In genomic region chr6:32977953-32978324, GRCh38 we compare ENCODE assay signal across 18 cellular contexts. TPM values are rescaled to one million over a fixed set of nuclear protein-coding genes. Genes with fewer than 3 reads are reported as not detected.
DNase-seq lines count a peak whose midpoint lies in the region; ATAC-seq, FAIRE-seq and TF ChIP-seq lines count a peak whose summit lies in the region.
"Had no signal": no experiment of that assay in that cellular context is flagged by ENCODE, and none has a peak within 500 bp of the region (broad histone marks: within the 10 kb centered on the region; RNA-seq: fewer than 3 reads in every experiment).

No MANE protein-coding gene starts in this region.

- H4K20me1 ChIP-seq in K562 (replicated peaks; ENCODE audit: control insufficient read depth, insufficient read depth, low read length) = peaks cover 76% of the 10 kb centered on the region

- POLR2A ChIA-PET in K562 (lab: Yijun Ruan, JAX) = interaction anchor here (0.6 to 13.4 kb wide), 5 partner anchors 7 to 853 kb away, joined by 3 to 384 read pairs (median 4); partner anchors contain the start of gene HLA-DMA

- no peak for TF ChIP-seq RAD21 in K562 (CRISPR knock-in tag; conservative IDR thresholded peaks at IDR 0.05 in 1 of 2, IDR thresholded peaks at IDR 0.05 in 1 of 2)

- no peaks in the 10 kb centered on the region for H3K27me3 ChIP-seq in CD4-positive, CD25-positive, alpha-beta regulatory T cell (ENCODE audit: control insufficient read depth, insufficient read depth, low read length)
- H3K27me3 ChIP-seq in K562 (ENCODE audit: control insufficient read depth in 2 of 2, insufficient read depth in 2 of 2, low read length in 2 of 2) (no peaks in the 10 kb centered on the region), stomach (no peaks in the 10 kb centered on the region)
- H3K27me3 ChIP-seq: heart right ventricle, suprapubic skin had no signal

- no TSS peak for BruUV-seq in K562 (replicated peaks; lab: Mats Ljungman, UMichigan)

- intact Hi-C loops in K562 (cut with micrococcal nuclease) (no loop called here), natural killer cell (cut with micrococcal nuclease) (no loop called here), stomach (cut with DNase I; ENCODE audit: low total_unique reads) (no loop called here)

- no peak overlapping the region for H2AFZ ChIP-seq in K562 (ENCODE audit: low read depth, low read length)

- peaks cover 22% of the 10 kb centered on the region for H3K9me1 ChIP-seq in K562 (ENCODE audit: control insufficient read depth, insufficient read depth, low read length)

- WGBS in K562 (ENCODE audit: insufficient coverage, low coverage, missing lambda C conversion rate) = 98% methylated on average over 6 of the region's 7 CpGs
- WGBS in stomach, 5 donors = 27 to 57% (median 39%) methylated on average over 7 of the region's 7 CpGs

- no peaks in the 10 kb centered on the region for H3K27me3 Mint-ChIP-seq in CD4-positive, CD25-positive, alpha-beta regulatory T cell
- no peaks in the 10 kb centered on the region for H3K27me3 Mint-ChIP-seq in natural killer cell (ENCODE audit: low read depth in 2 of 2)

- DNase-seq in CD4-positive, CD25-positive, alpha-beta regulatory T cell = no peak
- no peak for DNase-seq in K562 (ENCODE audit: extremely low read depth in 1 of 4, low spot score in 3 of 4)
- no peak for DNase-seq in natural killer cell
- DNase-seq in stomach = no peak
- no peak for DNase-seq in NCI-H187 (lab: John Stamatoyannopoulos, UW)
- DNase-seq in retina = no peak
- DNase-seq: activated CD4-positive, alpha-beta T cell treated with anti-CD3 and anti-CD28 coated beads for 4 hours; activated gamma-delta T cell treated with Interleukin-2 at 50 U/mL for 16 hours; heart right ventricle; left cardiac atrium; MV-4-11; NCI-H2171 treated with DMSO at 0.1 percent for 48 hours had no signal

- H3K4me2 ChIP-seq in K562 (ENCODE audit: insufficient read depth, low read length) = no peak overlapping the region
- H3K4me2 ChIP-seq: smooth muscle cell had no signal

- CTCF ChIA-PET in K562 (lab: Yijun Ruan, JAX; ENCODE audit: low intra/inter-chr PET ratio) = no interaction called here

- no peak for ATAC-seq in CD4-positive, CD25-positive, alpha-beta regulatory T cell (ENCODE audit: low read depth in 2 of 2)
- ATAC-seq in K562 (no peak), natural killer cell (no peak), HG02840 (IDR thresholded peaks at IDR 0.05; ENCODE audit: low FRiP score, unreplicated experiment) (no peak)
- ATAC-seq: heart right ventricle, left cardiac atrium had no signal

- peaks cover 73% of the 10 kb centered on the region for H3K36me3 Mint-ChIP-seq in CD4-positive, CD25-positive, alpha-beta regulatory T cell
- peaks cover 61% of the 10 kb centered on the region for H3K36me3 Mint-ChIP-seq in natural killer cell

- H3K27ac ChIP-seq in CD4-positive, CD25-positive, alpha-beta regulatory T cell (ENCODE audit: insufficient read depth, low read length, poor library complexity, severe bottlenecking) = peak overlapping the region; percentile 17
- no peak overlapping the region for H3K27ac ChIP-seq in K562 (ENCODE audit: extremely low read depth, low read depth, low read length)
- H3K27ac ChIP-seq in stomach = peak overlapping the region in 2 of 5 donors; percentile 35 to 41
- H3K27ac ChIP-seq: heart right ventricle, suprapubic skin had no signal

- peak overlapping the region; percentile 11 to 98 (median 58) for H3K4me3 Mint-ChIP-seq in CD4-positive, CD25-positive, alpha-beta regulatory T cell
- H3K4me3 Mint-ChIP-seq in natural killer cell = peak overlapping the region; percentile 22

- no peaks in the 10 kb centered on the region for H3K9me3 Mint-ChIP-seq in CD4-positive, CD25-positive, alpha-beta regulatory T cell
- no peaks in the 10 kb centered on the region for H3K9me3 Mint-ChIP-seq in natural killer cell

- H3K4me1 ChIP-seq in CD4-positive, CD25-positive, alpha-beta regulatory T cell (ENCODE audit: control insufficient read depth, insufficient read depth, low read length, poor library complexity, severe bottlenecking) = peaks cover 39% of the 10 kb centered on the region
- H3K4me1 ChIP-seq in K562 (replicated peaks in 1 of 2; ENCODE audit: control insufficient read depth in 2 of 2, insufficient read depth in 2 of 2, low read length in 2 of 2) = peaks cover 5 to 12% of the 10 kb centered on the region in 2 experiments; a peak in 4 of 5 replicates
- peaks cover 70 to 90% (median 82%) of the 10 kb centered on the region in 4 donors for H3K4me1 ChIP-seq in stomach

- peaks cover 59% of the 10 kb centered on the region for H3K79me2 ChIP-seq in K562 (ENCODE audit: control insufficient read depth, insufficient read depth, low read length)

- TF ChIP-seq CTCF in K562 (IDR thresholded peaks at IDR 0.05 in 2 of 3, conservative IDR thresholded peaks at IDR 0.05 in 1 of 3; ENCODE audit: insufficient read depth in 2 of 3, low read depth in 1 of 3, low read length in 3 of 3) (no peak), natural killer cell (IDR thresholded peaks at IDR 0.05) (no peak), stomach (IDR thresholded peaks at IDR 0.05) (peak in 1 of 7 experiments; percentile 7)

- no peaks in the 10 kb centered on the region for H3K9me3 ChIP-seq in CD4-positive, CD25-positive, alpha-beta regulatory T cell (ENCODE audit: control insufficient read depth in 2 of 2, low read length in 2 of 2)
- no peaks in the 10 kb centered on the region for H3K9me3 ChIP-seq in K562 (replicated peaks; ENCODE audit: control insufficient read depth, insufficient read depth, low read depth, low read length)
- no peaks in the 10 kb centered on the region for H3K9me3 ChIP-seq in stomach
- H3K9me3 ChIP-seq: heart right ventricle, suprapubic skin had no signal

- in situ Hi-C loops in K562 (cut with MboI) = no loop called here

- no peak overlapping the region for H3K9ac ChIP-seq in K562 (ENCODE audit: insufficient read depth in 1 of 2, low read depth in 2 of 2, low read length in 2 of 2)

- H3K4me3 ChIP-seq in CD4-positive, CD25-positive, alpha-beta regulatory T cell (ENCODE audit: low read depth, low read length) = no peak overlapping the region
- H3K4me3 ChIP-seq in K562 (no peak overlapping the region), stomach (peak overlapping the region in 2 of 4 donors; percentile 93 to 99)
- H3K4me3 ChIP-seq: smooth muscle cell, suprapubic skin had no signal

- peak; percentile 0 for TF ChIP-seq POLR2A in GM19193 (IDR thresholded peaks at IDR 0.05; ENCODE audit: extremely low read depth, insufficient read depth, insufficient read length)
- TF ChIP-seq POLR2A in K562 (conservative IDR thresholded peaks at IDR 0.05) = no peak
- TF ChIP-seq POLR2A in stomach (IDR thresholded peaks at IDR 0.05) = no peak

- peaks cover 78% of the 10 kb centered on the region for H3K36me3 ChIP-seq in CD4-positive, CD25-positive, alpha-beta regulatory T cell (ENCODE audit: control insufficient read depth, insufficient read depth, low read length)
- H3K36me3 ChIP-seq in K562 (ENCODE audit: control insufficient read depth, insufficient read depth, low read length) = peaks cover 93% of the 10 kb centered on the region
- H3K36me3 ChIP-seq in stomach = peaks cover 80 to 95% (median 90%) of the 10 kb centered on the region in 4 donors

- peak overlapping the region in 2 of 3 donors; percentile 48 to 56 for H3K27ac Mint-ChIP-seq in CD4-positive, CD25-positive, alpha-beta regulatory T cell
- peak overlapping the region; percentile 91 to 97 for H3K27ac Mint-ChIP-seq in natural killer cell

- H3K4me1 Mint-ChIP-seq in CD4-positive, CD25-positive, alpha-beta regulatory T cell = peaks cover 11 to 66% (median 51%) of the 10 kb centered on the region in 4 donors
- peaks cover 64 to 75% of the 10 kb centered on the region in 2 donors for H3K4me1 Mint-ChIP-seq in natural killer cell

- TF ChIP-seq EP300 in K562 (IDR thresholded peaks at IDR 0.05; ENCODE audit: low read length) (no peak), stomach (IDR thresholded peaks at IDR 0.05) (no peak)

- no peak for FAIRE-seq in K562 (lab: Jason Lieb, UNC)
- FAIRE-seq: D721Med, HTR-8/SVneo had no signal

RNA-seq across cellular contexts. Expression of gene BRD2, which starts 9.5 kb away (rescaled TPM):
- 425 TPM for total RNA-seq in CD4-positive, CD25-positive, alpha-beta regulatory T cell
- polyA plus RNA-seq in CD4-positive, CD25-positive, alpha-beta regulatory T cell = 10 to 100 TPM; 43.9 to 58.7 (median 53.8) TPM
- 729 and 883 TPM in 2 replicates for total RNA-seq in K562 (2011; cell fraction: chromatin; rRNA removed; ENCODE audit: low replicate concordance)
- 319 and 374 TPM in 2 replicates for total RNA-seq in K562 (2011; cell fraction: nucleolus; rRNA removed)
- total RNA-seq in K562 (2011; cell fraction: nucleoplasm; rRNA removed) = 421 and 486 TPM in 2 replicates
- total RNA-seq in K562 (2014; rRNA removed) = 133 and 136 TPM in 2 replicates
- total RNA-seq in K562 (2014; rRNA removed; fragmentation: Illumina TruSeq; extraction: Trizol) = 135 and 136 TPM in 2 replicates
- 185 and 186 TPM in 2 replicates for total RNA-seq in K562 (2015; rRNA removed; fragmentation: Illumina TruSeq; extraction: Trizol)
- total RNA-seq in K562 (2021) = 173 and 181 TPM in 2 replicates
- polyA plus RNA-seq in K562 (2011; rRNA removed) = 189 and 242 TPM in 2 replicates
- 99.8 and 136 TPM in 2 replicates for polyA plus RNA-seq in K562 (2011; cell fraction: cytosol; rRNA removed)
- 407 and 463 TPM in 2 replicates for polyA plus RNA-seq in K562 (2011; cell fraction: nucleus; rRNA removed)
- polyA plus RNA-seq in K562 (2012) = 164 and 174 TPM in 2 replicates
- 211 and 252 TPM in 2 replicates for polyA plus RNA-seq in K562 (2014; fragmentation: Illumina TruSeq; extraction: Trizol)
- polyA plus RNA-seq in K562 (2014; fragmentation: Nextera tagmentation; extraction: Ambion mirVana) = 100 to 1,000 TPM in 1 of 2 experiments, 10 to 100 TPM in 1; 19.0 to 113 TPM
- polyA plus RNA-seq in K562 (2014; rRNA removed) = 192 and 194 TPM in 2 replicates
- 117 and 145 TPM in 2 replicates for polyA minus RNA-seq in K562 (2011; rRNA and poly(A)+ RNA removed)
- polyA minus RNA-seq in K562 (2011; cell fraction: cytosol; rRNA and poly(A)+ RNA removed) = 73.6 and 84.6 TPM in 2 replicates
- 153 and 260 TPM in 2 replicates for polyA minus RNA-seq in K562 (2011; cell fraction: nucleus; rRNA and poly(A)+ RNA removed)
- total RNA-seq in natural killer cell = 100 to 1,000 TPM; 653 to 886 (median 714) TPM
- total RNA-seq in stomach = 100 to 1,000 TPM; 111 to 538 (median 190) TPM
- polyA plus RNA-seq in stomach = 10 to 100 TPM; 70.7 to 78.7 (median 74.4) TPM

RNA-seq across cellular contexts. Expression of gene HLA-DMA, which starts 25.0 kb away (rescaled TPM):
- total RNA-seq in CD4-positive, CD25-positive, alpha-beta regulatory T cell = 53.1 TPM
- 10 to 100 TPM; 32.3 to 89.3 (median 70.1) TPM for polyA plus RNA-seq in CD4-positive, CD25-positive, alpha-beta regulatory T cell
- total RNA-seq in K562 (2011; cell fraction: chromatin; rRNA removed; ENCODE audit: low replicate concordance) = 0.55 and 0.81 TPM in 2 replicates
- 0.83 and 0.92 TPM in 2 replicates for total RNA-seq in K562 (2011; cell fraction: nucleolus; rRNA removed)
- 2.4 and 2.9 TPM in 2 replicates for total RNA-seq in K562 (2011; cell fraction: nucleoplasm; rRNA removed)
- total RNA-seq in K562 (2014; rRNA removed) (0.23 and 0.33 TPM in 2 replicates), K562 (2014; rRNA removed; fragmentation: Illumina TruSeq; extraction: Trizol) (0.29 and 0.51 TPM in 2 replicates), K562 (2015; rRNA removed; fragmentation: Illumina TruSeq; extraction: Trizol) (0.58 and 0.60 TPM in 2 replicates), K562 (2021) (0.47 and 0.75 TPM in 2 replicates), natural killer cell (10 to 100 TPM; 39.2 to 57.5 (median 48.1) TPM), stomach (100 to 1,000 TPM in 1 of 5 donors, 10 to 100 TPM in 2, 1 to 10 TPM in 1, under 1 TPM in 1; 0.87 to 129 (median 34.4) TPM)
- polyA plus RNA-seq in K562 (2011; rRNA removed) (0.13 and 0.28 TPM in 2 replicates), K562 (2014; fragmentation: Illumina TruSeq; extraction: Trizol) (0.50 and 0.83 TPM in 2 replicates), K562 (2014; fragmentation: Nextera tagmentation; extraction: Ambion mirVana) (under 1 TPM; 0.18 to 0.78 TPM), K562 (2014; rRNA removed) (0.48 and 1.7 TPM in 2 replicates), stomach (10 to 100 TPM; 15.1 to 93.2 (median 30.0) TPM)
- polyA plus RNA-seq in K562 (2011; cell fraction: cytosol; rRNA removed) = 0.56 and 0.73 TPM in 2 replicates
- polyA plus RNA-seq in K562 (2011; cell fraction: nucleus; rRNA removed) = 2.3 TPM in 2 replicates
- polyA plus RNA-seq in K562 (2012) = 0.76 and 1.1 TPM in 2 replicates
- 0.25 and 0.39 TPM in 2 replicates for polyA minus RNA-seq in K562 (2011; rRNA and poly(A)+ RNA removed)
- polyA minus RNA-seq in K562 (2011; cell fraction: cytosol; rRNA and poly(A)+ RNA removed) = not detected in 2 replicates
- 1.8 and 2.3 TPM in 2 replicates for polyA minus RNA-seq in K562 (2011; cell fraction: nucleus; rRNA and poly(A)+ RNA removed)

RNA-seq across cellular contexts. Expression of gene HLA-DOA, which starts 31.5 kb away (rescaled TPM):
- total RNA-seq in CD4-positive, CD25-positive, alpha-beta regulatory T cell = 14.0 TPM
- 10 to 100 TPM in 1 of 4 donors, 1 to 10 TPM in 3; 7.0 to 14.9 (median 8.9) TPM for polyA plus RNA-seq in CD4-positive, CD25-positive, alpha-beta regulatory T cell
- not detected in 2 replicates for total RNA-seq in K562 (2011; cell fraction: chromatin; rRNA removed; ENCODE audit: low replicate concordance)
- total RNA-seq in K562 (2011; cell fraction: nucleolus; rRNA removed) = not detected in 2 replicates
- not detected in 2 replicates for total RNA-seq in K562 (2011; cell fraction: nucleoplasm; rRNA removed)
- total RNA-seq in K562 (2014; rRNA removed) (not detected in 2 replicates), K562 (2014; rRNA removed; fragmentation: Illumina TruSeq; extraction: Trizol) (not detected in 2 replicates), K562 (2015; rRNA removed; fragmentation: Illumina TruSeq; extraction: Trizol) (not detected in 2 replicates), K562 (2021) (0.07 TPM in 1 of 2 replicates, not detected in the other), natural killer cell (1 to 10 TPM; 1.2 to 4.3 (median 3.6) TPM), stomach (1 to 10 TPM in 2 of 5 donors, under 1 TPM in 2, not detected in 1; 0.45 to 3.9 (median 1.9) TPM)
- polyA plus RNA-seq in K562 (2011; rRNA removed) (not detected in 2 replicates), K562 (2014; fragmentation: Illumina TruSeq; extraction: Trizol) (not detected in 2 replicates), K562 (2014; fragmentation: Nextera tagmentation; extraction: Ambion mirVana) (not detected), K562 (2014; rRNA removed) (not detected in 2 replicates), stomach (1 to 10 TPM in 1 of 3 donors, under 1 TPM in 2; 0.62 to 2.1 (median 0.92) TPM)
- polyA plus RNA-seq in K562 (2011; cell fraction: cytosol; rRNA removed) = not detected in 2 replicates
- not detected in 2 replicates for polyA plus RNA-seq in K562 (2011; cell fraction: nucleus; rRNA removed)
- polyA plus RNA-seq in K562 (2012) = not detected in 2 replicates
- not detected in 2 replicates for polyA minus RNA-seq in K562 (2011; rRNA and poly(A)+ RNA removed)
- polyA minus RNA-seq in K562 (2011; cell fraction: cytosol; rRNA and poly(A)+ RNA removed) = not detected in 2 replicates
- not detected in 2 replicates for polyA minus RNA-seq in K562 (2011; cell fraction: nucleus; rRNA and poly(A)+ RNA removed)
- polyA plus RNA-seq: smooth muscle cell had no signal

RNA-seq across cellular contexts. Expression of gene HLA-DMB, which starts 37.1 kb away (rescaled TPM):
- 17.6 TPM for total RNA-seq in CD4-positive, CD25-positive, alpha-beta regulatory T cell
- 10 to 100 TPM; 12.8 to 44.2 (median 32.4) TPM for polyA plus RNA-seq in CD4-positive, CD25-positive, alpha-beta regulatory T cell
- total RNA-seq in K562 (2011; cell fraction: chromatin; rRNA removed; ENCODE audit: low replicate concordance) = not detected in 2 replicates
- total RNA-seq in K562 (2011; cell fraction: nucleolus; rRNA removed) = not detected in 2 replicates
- total RNA-seq in K562 (2011; cell fraction: nucleoplasm; rRNA removed) = not detected in 2 replicates
- total RNA-seq in K562 (2014; rRNA removed) (not detected in 2 replicates), K562 (2014; rRNA removed; fragmentation: Illumina TruSeq; extraction: Trizol) (not detected in 2 replicates), K562 (2015; rRNA removed; fragmentation: Illumina TruSeq; extraction: Trizol) (not detected in 2 replicates), K562 (2021) (0.18 and 0.38 TPM in 2 replicates), natural killer cell (10 to 100 TPM; 19.5 to 28.1 (median 23.0) TPM), stomach (10 to 100 TPM in 2 of 5 donors, 1 to 10 TPM in 2, not detected in 1; 7.6 to 27.1 (median 13.4) TPM)
- polyA plus RNA-seq in K562 (2011; rRNA removed) (not detected in 2 replicates), K562 (2014; fragmentation: Illumina TruSeq; extraction: Trizol) (not detected in 2 replicates), K562 (2014; fragmentation: Nextera tagmentation; extraction: Ambion mirVana) (not detected), K562 (2014; rRNA removed) (0.03 TPM in 1 of 2 replicates, not detected in the other), stomach (10 to 100 TPM in 2 of 3 donors, 1 to 10 TPM in 1; 8.1 to 25.3 (median 11.8) TPM)
- polyA plus RNA-seq in K562 (2011; cell fraction: cytosol; rRNA removed) = not detected in 2 replicates
- not detected in 2 replicates for polyA plus RNA-seq in K562 (2011; cell fraction: nucleus; rRNA removed)
- polyA plus RNA-seq in K562 (2012) = not detected in 2 replicates
- polyA minus RNA-seq in K562 (2011; rRNA and poly(A)+ RNA removed) = not detected in 2 replicates
- polyA minus RNA-seq in K562 (2011; cell fraction: cytosol; rRNA and poly(A)+ RNA removed) = not detected in 2 replicates
- polyA minus RNA-seq in K562 (2011; cell fraction: nucleus; rRNA and poly(A)+ RNA removed) = not detected in 2 replicates
- total RNA-seq: smooth muscle cell had no signal
- polyA plus RNA-seq: smooth muscle cell had no signal
